1 cellular context compared by ENCODE assay signal in genomic region chr14:50032462-50033167, GRCh38.
TF ChIP-seq lines count a peak whose summit lies in the region.

No MANE protein-coding gene starts in this region.

TF ChIP-seq in HepG2, 621 proteins besides CTCF, POLR2A, EP300 and RAD21:
- peak; percentile 71 for TF ChIP-seq ZNF121 (CRISPR knock-in tag; IDR thresholded peaks at IDR 0.05)
